Comparison of ENCODE assay signal across 1 cellular context in genomic region chr1:194858811-194859480, GRCh38.
TF ChIP-seq lines count a peak whose summit lies in the region.
"Not testable (repeated sequence)": the region's sequence is repeated elsewhere in the genome, so short reads cannot be mapped to it uniquely, and the experiment has no call there.

No MANE protein-coding gene starts in this region.

TF ChIP-seq in K562, 482 proteins besides CTCF, POLR2A, EP300 and RAD21 (continued from another document):
- peak; percentile 82 for TF ChIP-seq THAP12 (CRISPR knock-in tag; IDR thresholded peaks at IDR 0.05)
- TF ChIP-seq TOE1 (IDR thresholded peaks at IDR 0.05; ENCODE audit: borderline replicate concordance), result 0 out of 2 replicates have a peak, but pooled peaks have one; percentile 15
- TF ChIP-seq TOE1 (CRISPR knock-in tag; IDR thresholded peaks at IDR 0.05; ENCODE audit: borderline replicate concordance, low read depth), result not testable (repeated sequence)
- TF ChIP-seq ZSCAN29 (IDR thresholded peaks at IDR 0.05), result 0 out of 2 replicates have a peak, but pooled peaks have one; percentile 8
